ENCODE assay signal across 11 cellular contexts in genomic region chr10:60148266-60148840, GRCh38.
DNase-seq lines count a peak whose midpoint lies in the region; ATAC-seq, FAIRE-seq and TF ChIP-seq lines count a peak whose summit lies in the region.
"Had no signal": no experiment of that assay in that cellular context is flagged by ENCODE, and none has a peak within 500 bp of the region (broad histone marks: within the 10 kb centered on the region; RNA-seq: fewer than 3 reads in every experiment).

No MANE protein-coding gene starts in this region.

- no peak overlapping the region for H2AK5ac ChIP-seq in mesenchymal stem cell (ENCODE audit: low read length, severe bottlenecking)

- no peak overlapping the region for H3K4me2 ChIP-seq in mesenchymal stem cell (ENCODE audit: low read length, poor library complexity, severe bottlenecking)

- H3K79me1 ChIP-seq in mesenchymal stem cell (replicated peaks; ENCODE audit: low read length, poor library complexity, severe bottlenecking), result peaks cover 1% of the 10 kb centered on the region

- H2BK120ac ChIP-seq in mesenchymal stem cell (ENCODE audit: low read depth, low read length), result no peak overlapping the region

- H3K36me3 ChIP-seq in mesenchymal stem cell (ENCODE audit: control insufficient read depth in 1 of 2, insufficient read depth in 2 of 2, low read depth in 1 of 2, low read length in 2 of 2), result no peaks in the 10 kb centered on the region

- no peak overlapping the region for H3K23ac ChIP-seq in mesenchymal stem cell (ENCODE audit: low read length in 2 of 2)

- no peaks in the 10 kb centered on the region for H3K9me3 ChIP-seq in mesenchymal stem cell (ENCODE audit: control insufficient read depth, low read length)

- DNase-seq in AG04449 (ENCODE audit: low read depth, low spot score) (peak; percentile 51), mesenchymal stem cell (peak; percentile 84), D721Med (ENCODE audit: insufficient read length, low spot score) (no peak), NCI-H2171 (lab: John Stamatoyannopoulos, UW) (no peak)
- DNase-seq: activated CD4-positive, alpha-beta T cell treated with anti-CD3 and anti-CD28 coated beads, Interleukin-2, amount 50 U/mL, for 4 hours; MV-4-11; stimulated activated CD4-positive, alpha-beta T cell treated with anti-CD3 and anti-CD28 coated beads, Interleukin-4, amount 100 ng/mL, for 1 hour had no signal

- peak overlapping the region; percentile 77 for H3K27ac ChIP-seq in mesenchymal stem cell (ENCODE audit: low read length, poor library complexity, severe bottlenecking)

- FAIRE-seq in colon (lab: Jason Lieb, UNC), result peak; percentile 85
- FAIRE-seq in D721Med (lab: Jason Lieb, UNC), result no peak

- no peak for TF ChIP-seq CTCF in AG04449 (IDR thresholded peaks at IDR 0.05; ENCODE audit: insufficient read depth, low read length, missing control alignments)
- TF ChIP-seq CTCF in D721Med (IDR thresholded peaks at IDR 0.05; ENCODE audit: insufficient read depth, missing control alignments), result no peak

- H3K4me1 ChIP-seq in mesenchymal stem cell (ENCODE audit: control insufficient read depth, insufficient read depth, low read depth, low read length), result peaks cover 8% of the 10 kb centered on the region

- TF ChIP-seq RAD21 in Ishikawa (IDR thresholded peaks at IDR 0.05; ENCODE audit: low read depth), result no peak

- POLR2A ChIA-PET in AG04449 (lab: Yijun Ruan, JAX), result no interaction called here

- H4K91ac ChIP-seq in mesenchymal stem cell (ENCODE audit: low read length), result no peak overlapping the region

- no peak for TF ChIP-seq EP300 in Ishikawa (IDR thresholded peaks at IDR 0.05; ENCODE audit: borderline replicate concordance)

- H3K4ac ChIP-seq in mesenchymal stem cell (ENCODE audit: low read depth in 1 of 2, low read length in 2 of 2), result no peak overlapping the region

- H3K18ac ChIP-seq in mesenchymal stem cell (ENCODE audit: low read depth in 1 of 2, low read length in 2 of 2), result peak overlapping the region in 1 of 2 experiments; percentile 17

- H2BK15ac ChIP-seq in mesenchymal stem cell (ENCODE audit: low read depth, poor library complexity, severe bottlenecking), result no peak overlapping the region

- H2BK5ac ChIP-seq in mesenchymal stem cell (ENCODE audit: low read depth, low read length, poor library complexity, severe bottlenecking), result no peak overlapping the region

- ATAC-seq in HG03457 (IDR thresholded peaks at IDR 0.05; ENCODE audit: unreplicated experiment) (no peak), HG03045 (IDR thresholded peaks at IDR 0.05; ENCODE audit: unreplicated experiment) (no peak)

- CTCF ChIA-PET in AG04449 (lab: Yijun Ruan, JAX), result interaction anchor here (1.1 to 1.2 kb wide), 3 partner anchors 13 to 57 kb away, joined by 3 to 4 read pairs (median 3); no protein-coding TSS in a partner anchor

- H2BK12ac ChIP-seq in mesenchymal stem cell (ENCODE audit: low read length in 2 of 2), result peak overlapping the region in 1 of 2 experiments; percentile 37

- H2AFZ ChIP-seq in mesenchymal stem cell (ENCODE audit: low read depth, low read length), result no peak overlapping the region

- H3K9ac ChIP-seq in mesenchymal stem cell (ENCODE audit: low read length), result no peak overlapping the region

- no peak overlapping the region for H4K8ac ChIP-seq in mesenchymal stem cell (ENCODE audit: low read length)

- H3K27me3 ChIP-seq in mesenchymal stem cell (ENCODE audit: control insufficient read depth in 1 of 2, insufficient read depth in 1 of 2, low read length in 2 of 2), result no peaks in the 10 kb centered on the region

- H3K14ac ChIP-seq in mesenchymal stem cell (ENCODE audit: low read length in 2 of 2), result no peak overlapping the region

- H3K4me3 ChIP-seq in AG04449 (ENCODE audit: low read depth, low read length) (no peak overlapping the region), mesenchymal stem cell (ENCODE audit: insufficient read depth in 1 of 2, low read depth in 1 of 2, low read length in 2 of 2) (no peak overlapping the region)

TF ChIP-seq in Ishikawa, 13 proteins besides CTCF, POLR2A, EP300 and RAD21:
- peak; percentile 57; the same call in 1 of the 2 replicates for TF ChIP-seq NFIC (IDR thresholded peaks at IDR 0.05)
- no peak for TF ChIP-seq MAX (IDR thresholded peaks at IDR 0.05)

Comparison
In these comparisons a context has a peak if more than half of its experiments do, and no peak if none do; other contexts are left out.
1. DNase-seq: peak in AG04449 (single experiment) and mesenchymal stem cell (single experiment); none in D721Med (single experiment) and NCI-H2171 (single experiment).